10 cellular contexts compared by ENCODE assay signal in the genomic region with DNA sequence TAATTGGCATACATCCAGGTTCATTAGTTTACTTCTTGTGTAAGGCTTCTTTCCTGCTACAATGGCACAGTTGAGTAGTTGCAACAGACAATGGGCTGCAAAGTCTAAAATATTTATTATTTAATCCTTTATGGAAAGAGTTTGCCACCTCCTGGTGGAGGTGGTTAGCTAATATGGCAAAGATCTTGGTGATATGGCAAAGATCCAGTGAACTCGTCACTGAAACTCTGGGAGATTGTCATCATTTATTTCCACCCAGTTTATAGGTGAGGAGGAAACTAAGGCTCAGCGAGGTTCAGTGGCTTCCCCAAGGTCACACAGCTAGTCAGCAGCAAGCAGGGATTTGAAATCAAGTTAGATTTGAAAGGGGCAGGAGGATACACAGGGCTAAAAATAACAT. TPM values are rescaled to one million over a fixed set of nuclear protein-coding genes. Genes with fewer than 3 reads are reported as not detected.
DNase-seq lines count a peak whose midpoint lies in the region; ATAC-seq and TF ChIP-seq lines count a peak whose summit lies in the region.
"Had no signal": no experiment of that assay in that cellular context is flagged by ENCODE, and none has a peak within 500 bp of the region (broad histone marks: within the 10 kb centered on the region; RNA-seq: fewer than 3 reads in every experiment).

No MANE protein-coding gene starts in this region.

- H3K9me3 ChIP-seq in BLaER1 treated with 17β-estradiol and CSF1 and Interleukin-3, amounts not matched to agents 10 nM and 100 nM (replicated peaks in 1 of 11) = no peaks in the 10 kb centered on the region
- H3K9me3 ChIP-seq in HCT116 (ENCODE audit: control insufficient read depth in 1 of 2, insufficient read depth in 1 of 2, low read depth in 1 of 2, low read length in 2 of 2) (no peaks in the 10 kb centered on the region), HAP-1 (no peaks in the 10 kb centered on the region; the same call in 1 of the 2 replicates)

- TF ChIP-seq RAD21 in HCT116 (IDR thresholded peaks at IDR 0.05; ENCODE audit: low read depth) = peak; percentile 62

- peak; percentile 34 for ATAC-seq in HCT116

- intact Hi-C loops in HCT116 (cut with micrococcal nuclease) = loop anchor here (2.0 kb wide), 1 partner anchor 66 kb away; no protein-coding TSS in a partner anchor

- in situ Hi-C loops in brain microvascular endothelial cell (cut with HindIII; ENCODE audit: low pct_ligation_motif_present, low sequenced_read_pairs) = no loop called here
- in situ Hi-C loops in HAP-1 (cut with MboI; ENCODE audit: low sequenced_read_pairs) = no loop called here

- no peaks in the 10 kb centered on the region for H3K27me3 ChIP-seq in BLaER1 treated with 17β-estradiol and CSF1 and Interleukin-3, amounts not matched to agents 10 nM and 100 nM
- H3K27me3 ChIP-seq in HCT116 (ENCODE audit: insufficient read depth, low read length) (no peaks in the 10 kb centered on the region), brain microvascular endothelial cell (replicated peaks) (no peaks in the 10 kb centered on the region), HAP-1 (ENCODE audit: low read depth) (peaks cover 58% of the 10 kb centered on the region)

- peak; percentile 12 to 72 (median 39); a peak in 4 of 6 replicates for TF ChIP-seq CTCF in HCT116 (IDR thresholded peaks at IDR 0.05 in 2 of 3, conservative IDR thresholded peaks at IDR 0.05 in 1 of 3; ENCODE audit: borderline replicate concordance in 1 of 3, insufficient read depth in 1 of 3, low read depth in 2 of 3, low read length in 2 of 3)
- TF ChIP-seq CTCF in brain microvascular endothelial cell (IDR thresholded peaks at IDR 0.05; ENCODE audit: low read depth, low read length, missing control alignments) = peak; percentile 51

- RAD21 ChIA-PET in HCT116 (lab: Charles Lee; ENCODE audit: low non-redundant PET in 1 of 2, low total read pairs in 2 of 2, uncharacterized antibody in 2 of 2, unreplicated experiment in 2 of 2) = interaction anchor here in 1 of 2 experiments (0.8 to 1.1 kb wide), 2 partner anchors 50 to 59 kb away, joined by 3 to 4 read pairs; no protein-coding TSS in a partner anchor

- TF ChIP-seq POLR2A in HCT116 (IDR thresholded peaks at IDR 0.05; ENCODE audit: borderline replicate concordance, extremely low read depth, insufficient read depth, insufficient read length) = no peak

- peak overlapping the region; percentile 26 to 69 (median 43); a peak in 18 of 22 replicates for H3K4me2 ChIP-seq in BLaER1 treated with 17β-estradiol and CSF1 and Interleukin-3, amounts not matched to agents 10 nM and 100 nM
- H3K4me2 ChIP-seq in HCT116 (ENCODE audit: low read length) = peak overlapping the region; percentile 61

- CTCF ChIA-PET in HCT116 (lab: Charles Lee) = interaction anchor here (1.0 to 1.9 kb wide), 4 partner anchors 22 to 69 kb away, joined by 3 to 13 read pairs (median 6); no protein-coding TSS in a partner anchor

- H3K4me1 ChIP-seq in BLaER1 treated with 17β-estradiol and CSF1 and Interleukin-3, amounts not matched to agents 10 nM and 100 nM = peaks cover 14 to 27% (median 19%) of the 10 kb centered on the region in 10 experiments; a peak in 19 of 20 replicates
- H3K4me1 ChIP-seq in HCT116 (ENCODE audit: control insufficient read depth in 1 of 2, insufficient read depth in 2 of 2, low read length in 2 of 2) (peaks cover 13 to 26% of the 10 kb centered on the region in 2 experiments), HAP-1 (no peaks in the 10 kb centered on the region)

- no peaks in the 10 kb centered on the region for H4K20me1 ChIP-seq in BLaER1 treated with 17β-estradiol and CSF1 and Interleukin-3, amounts not matched to agents 10 nM and 100 nM
- no peaks in the 10 kb centered on the region for H4K20me1 ChIP-seq in HCT116 (ENCODE audit: insufficient read depth)

- peak overlapping the region in 5 of 11 experiments; percentile 4 to 38 (median 24); a peak in 2 of 22 replicates for H3K27ac ChIP-seq in BLaER1 treated with 17β-estradiol and CSF1 and Interleukin-3, amounts not matched to agents 10 nM and 100 nM
- H3K27ac ChIP-seq in HCT116 (ENCODE audit: low read depth, low read length) (no peak overlapping the region), brain microvascular endothelial cell (no peak overlapping the region)

- 0 out of 22 replicates have a peak overlapping the region, but pooled peaks of 3 of the 11 experiments have one; percentile 18 to 36 (median 18) for H3K9ac ChIP-seq in BLaER1 treated with 17β-estradiol and CSF1 and Interleukin-3, amounts not matched to agents 10 nM and 100 nM
- H3K9ac ChIP-seq in HCT116 (ENCODE audit: low read length) = no peak overlapping the region

- H2AFZ ChIP-seq in HCT116 (ENCODE audit: low read depth, low read length, poor library complexity, severe bottlenecking) = peak overlapping the region; percentile 16

- H3K36me3 ChIP-seq in BLaER1 treated with 17β-estradiol and CSF1 and Interleukin-3, amounts not matched to agents 10 nM and 100 nM = no peaks in the 10 kb centered on the region
- H3K36me3 ChIP-seq in HCT116 (ENCODE audit: control insufficient read depth in 1 of 2, insufficient read depth in 2 of 2, low read length in 2 of 2) (no peaks in the 10 kb centered on the region), brain microvascular endothelial cell (replicated peaks) (no peaks in the 10 kb centered on the region), HAP-1 (replicated peaks) (no peaks in the 10 kb centered on the region)

- H3K79me2 ChIP-seq in HCT116 (ENCODE audit: insufficient read depth, low read length) = no peaks in the 10 kb centered on the region

- POLR2A ChIA-PET in HCT116 (lab: Charles Lee) = interaction anchor here (1.0 to 1.2 kb wide), 2 partner anchors 8 to 69 kb away, joined by 3 read pairs; no protein-coding TSS in a partner anchor

- no TSS peak for BruUV-seq in HCT116 (replicated peaks; lab: Mats Ljungman, UMichigan)

- H3K9me2 ChIP-seq in HCT116 (ENCODE audit: insufficient read depth) = no peaks in the 10 kb centered on the region

- DNase-seq in HCT116 (ENCODE audit: low read depth, low spot score) (no peak), brain microvascular endothelial cell (no peak), medulla oblongata (ENCODE audit: extremely low spot score) (peak; percentile 25), mucosa of gallbladder (ENCODE audit: low spot score) (no peak), NCI-H748 (lab: John Stamatoyannopoulos, UW; ENCODE audit: unreplicated experiment) (no peak), NCI-H2227 treated with DMSO at 0.1 percent for 48 hours (lab: John Stamatoyannopoulos, UW) (no peak), HAP-1 (ENCODE audit: low spot score in 2 of 2) (no peak)
- DNase-seq: retina, T-helper 1 cell had no signal

- no peak overlapping the region for H3K4me3 ChIP-seq in BLaER1 treated with 17β-estradiol and CSF1 and Interleukin-3, amounts not matched to agents 10 nM and 100 nM
- H3K4me3 ChIP-seq in HCT116 (replicated peaks in 1 of 2; ENCODE audit: low read depth in 1 of 2, low read length in 2 of 2) = no peak overlapping the region
- no peak overlapping the region for H3K4me3 ChIP-seq in brain microvascular endothelial cell (ENCODE audit: low read depth, low read length)
- no peak overlapping the region for H3K4me3 ChIP-seq in HAP-1

TF ChIP-seq in HCT116, 20 proteins besides CTCF, POLR2A, EP300 and RAD21:
- TF ChIP-seq SRF (IDR thresholded peaks at IDR 0.05; ENCODE audit: low read depth) (no peak), SP1 (IDR thresholded peaks at IDR 0.05; ENCODE audit: low read depth) (no peak), ZNF274 (IDR thresholded peaks at IDR 0.05; ENCODE audit: low read depth, low read length) (no peak), SIN3A (IDR thresholded peaks at IDR 0.05; ENCODE audit: low read depth) (no peak), CEBPB (IDR thresholded peaks at IDR 0.05; ENCODE audit: low read depth) (no peak), ELF1 (IDR thresholded peaks at IDR 0.05; ENCODE audit: borderline replicate concordance, low read depth) (no peak), EGR1 (IDR thresholded peaks at IDR 0.05; ENCODE audit: low read depth) (no peak), TCF7L2 (IDR thresholded peaks at IDR 0.05; ENCODE audit: borderline replicate concordance, extremely low read depth, insufficient read depth, insufficient read length) (no peak)
- TF ChIP-seq, protein P1, sequence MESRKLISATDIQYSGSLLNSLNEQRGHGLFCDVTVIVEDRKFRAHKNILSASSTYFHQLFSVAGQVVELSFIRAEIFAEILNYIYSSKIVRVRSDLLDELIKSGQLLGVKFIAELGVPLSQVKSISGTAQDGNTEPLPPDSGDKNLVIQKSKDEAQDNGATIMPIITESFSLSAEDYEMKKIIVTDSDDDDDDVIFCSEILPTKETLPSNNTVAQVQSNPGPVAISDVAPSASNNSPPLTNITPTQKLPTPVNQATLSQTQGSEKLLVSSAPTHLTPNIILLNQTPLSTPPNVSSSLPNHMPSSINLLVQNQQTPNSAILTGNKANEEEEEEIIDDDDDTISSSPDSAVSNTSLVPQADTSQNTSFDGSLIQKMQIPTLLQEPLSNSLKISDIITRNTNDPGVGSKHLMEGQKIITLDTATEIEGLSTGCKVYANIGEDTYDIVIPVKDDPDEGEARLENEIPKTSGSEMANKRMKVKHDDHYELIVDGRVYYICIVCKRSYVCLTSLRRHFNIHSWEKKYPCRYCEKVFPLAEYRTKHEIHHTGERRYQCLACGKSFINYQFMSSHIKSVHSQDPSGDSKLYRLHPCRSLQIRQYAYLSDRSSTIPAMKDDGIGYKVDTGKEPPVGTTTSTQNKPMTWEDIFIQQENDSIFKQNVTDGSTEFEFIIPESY (IDR thresholded peaks at IDR 0.05; ENCODE audit: extremely low read depth, insufficient replicate concordance, low read length) = no peak
- TF ChIP-seq, protein P2, sequence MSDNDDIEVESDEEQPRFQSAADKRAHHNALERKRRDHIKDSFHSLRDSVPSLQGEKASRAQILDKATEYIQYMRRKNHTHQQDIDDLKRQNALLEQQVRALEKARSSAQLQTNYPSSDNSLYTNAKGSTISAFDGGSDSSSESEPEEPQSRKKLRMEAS (IDR thresholded peaks at IDR 0.05) = no peak

RNA-seq across cellular contexts. Expression of a gene that starts 16.1 kb away (rescaled TPM):
- 15.6 TPM for total RNA-seq in HCT116 (2021; ENCODE audit: unreplicated experiment)
- polyA plus RNA-seq in HCT116 (2012) = 11.7 and 15.6 TPM in 2 replicates
- total RNA-seq in mucosa of gallbladder = 12.2 TPM
